ENCODE assay signal across 10 cellular contexts in the genomic region with DNA sequence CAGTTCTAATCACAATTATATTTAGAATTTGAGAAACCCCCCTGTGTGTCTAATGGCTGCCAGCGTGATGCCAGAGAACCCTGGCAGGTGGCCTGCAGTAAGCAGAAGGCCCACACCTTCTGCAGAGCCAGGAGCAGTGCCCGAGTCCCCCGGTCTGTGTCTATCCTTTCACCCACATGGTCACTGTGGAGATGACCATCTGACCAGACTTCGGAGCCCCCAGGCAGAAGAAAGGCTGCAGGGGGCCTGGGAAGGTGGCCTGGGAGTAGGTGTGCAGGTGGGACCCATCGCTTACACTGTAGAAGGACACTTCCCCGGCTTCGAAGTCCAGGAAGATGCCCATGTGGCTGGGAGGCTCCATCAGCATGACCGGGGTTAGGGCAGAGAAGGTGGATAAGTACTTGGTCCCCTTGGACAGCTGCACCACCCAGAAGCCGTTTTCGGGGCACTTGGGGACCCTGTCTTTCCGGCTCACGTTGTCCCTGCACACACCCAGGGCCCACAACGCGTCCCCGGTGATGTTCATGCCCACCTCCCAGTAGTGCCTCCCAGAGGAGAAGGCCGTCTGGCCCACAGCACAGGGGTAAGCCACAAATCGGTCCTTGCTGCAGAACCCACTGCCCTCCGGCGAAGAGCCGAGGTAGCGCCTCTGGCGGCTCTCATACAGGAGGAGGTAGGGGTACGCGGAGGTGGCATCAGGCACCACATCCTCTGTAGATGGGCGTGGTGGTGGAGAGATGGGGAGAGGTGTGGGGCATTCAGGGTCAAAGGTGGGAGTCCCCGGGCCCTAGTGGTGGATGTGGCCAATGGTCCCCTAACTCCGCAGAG. TPM values are rescaled to one million over a fixed set of nuclear protein-coding genes. Genes with fewer than 3 reads are reported as not detected.
A peak's percentile ranks its signal among the peaks of the same experiment; 100 is the strongest.
DNase-seq lines count a peak whose midpoint lies in the region; ATAC-seq and TF ChIP-seq lines count a peak whose summit lies in the region.
"Had no signal": no experiment of that assay in that cellular context is flagged by ENCODE, and none has a peak within 500 bp of the region (broad histone marks: within the 10 kb centered on the region; RNA-seq: fewer than 3 reads in every experiment).

No MANE protein-coding gene starts in this region.

- peaks cover 18% of the 10 kb centered on the region for H3K4me1 ChIP-seq in hepatocyte (ENCODE audit: insufficient read depth)
- H3K4me1 ChIP-seq in subcutaneous abdominal adipose tissue (ENCODE audit: control insufficient read depth in 5 of 5, insufficient read depth in 5 of 5, low read length in 5 of 5) = peaks cover 7 to 51% (median 43%) of the 10 kb centered on the region in 5 donors

- peaks cover 30% of the 10 kb centered on the region for H4K20me1 ChIP-seq in hepatocyte (ENCODE audit: insufficient read depth, poor library complexity, severe bottlenecking)

- no peak overlapping the region for H2AFZ ChIP-seq in hepatocyte

- no peak overlapping the region for H3K27ac Mint-ChIP-seq in activated naive CD4-positive, alpha-beta T cell treated with anti-CD3 and anti-CD28 coated beads, Interleukin-2, amount 50 U/mL, for 24 hours
- no peak overlapping the region for H3K27ac Mint-ChIP-seq in activated CD4-positive, alpha-beta memory T cell treated with anti-CD3 and anti-CD28 coated beads, Interleukin-2, amount 10 ng/mL, durations not matched to agents 7 days and 5 days

- H3K9me3 ChIP-seq in hepatocyte (ENCODE audit: low read depth) (no peaks in the 10 kb centered on the region), subcutaneous abdominal adipose tissue (ENCODE audit: control insufficient read depth in 5 of 5, low read length in 5 of 5) (no peaks in the 10 kb centered on the region)

- peaks cover 43% of the 10 kb centered on the region for H3K79me2 ChIP-seq in hepatocyte

- no peaks in the 10 kb centered on the region for H3K36me3 ChIP-seq in hepatocyte (replicated peaks; ENCODE audit: insufficient read depth, low read depth)
- peaks cover 0 to 19% (median 4%) of the 10 kb centered on the region in 5 donors for H3K36me3 ChIP-seq in subcutaneous abdominal adipose tissue (ENCODE audit: control insufficient read depth in 5 of 5, insufficient read depth in 5 of 5, low read length in 5 of 5)

- TF ChIP-seq CTCF in hepatocyte (IDR thresholded peaks at IDR 0.05; ENCODE audit: poor library complexity) = no peak

- H3K4me1 Mint-ChIP-seq in activated naive CD4-positive, alpha-beta T cell treated with anti-CD3 and anti-CD28 coated beads, Interleukin-2, amount 50 U/mL, for 24 hours = peaks cover 32% of the 10 kb centered on the region
- H3K4me1 Mint-ChIP-seq in activated CD4-positive, alpha-beta memory T cell treated with anti-CD3 and anti-CD28 coated beads, Interleukin-2, amount 10 ng/mL, durations not matched to agents 7 days and 5 days = peaks cover 42% of the 10 kb centered on the region

- CTCF ChIA-PET in activated CD4-positive, alpha-beta memory T cell treated with anti-CD3 and anti-CD28 coated beads, Interleukin-2, amount 10 ng/mL, durations not matched to agents 7 days and 5 days (lab: Charles Lee) = no interaction called here

- POLR2A ChIA-PET in activated CD4-positive, alpha-beta memory T cell treated with anti-CD3 and anti-CD28 coated beads, Interleukin-2, amount 10 ng/mL, durations not matched to agents 7 days and 5 days (lab: Charles Lee) = no interaction called here

- H3K9me3 Mint-ChIP-seq in activated naive CD4-positive, alpha-beta T cell treated with anti-CD3 and anti-CD28 coated beads, Interleukin-2, amount 50 U/mL, for 24 hours = no peaks in the 10 kb centered on the region
- H3K9me3 Mint-ChIP-seq in activated CD4-positive, alpha-beta memory T cell treated with anti-CD3 and anti-CD28 coated beads, Interleukin-2, amount 10 ng/mL, durations not matched to agents 7 days and 5 days = no peaks in the 10 kb centered on the region

- H3K27ac ChIP-seq in hepatocyte (no peak overlapping the region), subcutaneous abdominal adipose tissue (ENCODE audit: low read depth, low read length) (no peak overlapping the region)

- no peak for ATAC-seq in GM21528 (IDR thresholded peaks at IDR 0.05; ENCODE audit: low FRiP score, unreplicated experiment)

- H3K27me3 ChIP-seq in hepatocyte = no peaks in the 10 kb centered on the region
- no peaks in the 10 kb centered on the region for H3K27me3 ChIP-seq in subcutaneous abdominal adipose tissue (ENCODE audit: control insufficient read depth in 5 of 5, insufficient read depth in 4 of 5, low read length in 5 of 5)

- no peaks in the 10 kb centered on the region for H3K9me2 ChIP-seq in hepatocyte (replicated peaks; ENCODE audit: insufficient read depth)

- WGBS in hepatocyte (ENCODE audit: low lambda C conversion rate, missing lambda C conversion rate) = 95% methylated on average over 27 of the region's 27 CpGs

- H3K27me3 Mint-ChIP-seq in activated naive CD4-positive, alpha-beta T cell treated with anti-CD3 and anti-CD28 coated beads, Interleukin-2, amount 50 U/mL, for 24 hours = no peaks in the 10 kb centered on the region
- no peaks in the 10 kb centered on the region for H3K27me3 Mint-ChIP-seq in activated CD4-positive, alpha-beta memory T cell treated with anti-CD3 and anti-CD28 coated beads, Interleukin-2, amount 10 ng/mL, durations not matched to agents 7 days and 5 days

- peak overlapping the region; percentile 26 for H3K4me3 Mint-ChIP-seq in activated naive CD4-positive, alpha-beta T cell treated with anti-CD3 and anti-CD28 coated beads, Interleukin-2, amount 50 U/mL, for 24 hours
- peak overlapping the region; percentile 85 for H3K4me3 Mint-ChIP-seq in activated CD4-positive, alpha-beta memory T cell treated with anti-CD3 and anti-CD28 coated beads, Interleukin-2, amount 10 ng/mL, durations not matched to agents 7 days and 5 days

- no peaks in the 10 kb centered on the region for H3K36me3 Mint-ChIP-seq in activated naive CD4-positive, alpha-beta T cell treated with anti-CD3 and anti-CD28 coated beads, Interleukin-2, amount 50 U/mL, for 24 hours
- peaks cover 26% of the 10 kb centered on the region for H3K36me3 Mint-ChIP-seq in activated CD4-positive, alpha-beta memory T cell treated with anti-CD3 and anti-CD28 coated beads, Interleukin-2, amount 10 ng/mL, durations not matched to agents 7 days and 5 days (ENCODE audit: low read depth)

- no peak overlapping the region for H3K9ac ChIP-seq in subcutaneous abdominal adipose tissue (ENCODE audit: low read length in 5 of 5)

- DNase-seq in activated naive CD4-positive, alpha-beta T cell treated with Interleukin-2 at 50 U/mL for 16 hours = no peak
- no peak for DNase-seq in activated CD4-positive, alpha-beta memory T cell treated with anti-CD3 and anti-CD28 coated beads, Interleukin-2, amount 10 ng/mL, durations not matched to agents 7 days and 5 days
- DNase-seq in hepatocyte (ENCODE audit: low spot score) (no peak), NCI-H82 treated with DMSO at 0.1 percent for 48 hours (lab: John Stamatoyannopoulos, UW; ENCODE audit: unreplicated experiment) (no peak), cerebellar cortex (ENCODE audit: low spot score) (no peak)
- DNase-seq: COR-L47, NCI-H1930 had no signal

- H3K4me2 ChIP-seq in hepatocyte = peak overlapping the region; percentile 99

- no peak overlapping the region for H3K4me3 ChIP-seq in hepatocyte
- peak overlapping the region in 3 of 5 donors; percentile 17 to 90 (median 77) for H3K4me3 ChIP-seq in subcutaneous abdominal adipose tissue (ENCODE audit: low read depth in 1 of 5, low read length in 5 of 5)

RNA-seq across cellular contexts. Expression of a gene that starts 1.6 kb away (rescaled TPM):
- total RNA-seq in activated CD4-positive, alpha-beta memory T cell treated with anti-CD3 and anti-CD28 coated beads, Interleukin-2, amount 10 ng/mL, durations not matched to agents 7 days and 5 days = 10 to 100 TPM; 63.7 to 69.0 TPM
- 10.4 and 13.8 TPM in 2 replicates for total RNA-seq in hepatocyte
- polyA plus RNA-seq in hepatocyte = 10.4 and 14.5 TPM in 2 replicates

RNA-seq across cellular contexts. Expression of a gene that starts 8.4 kb away (rescaled TPM):
- 1 to 10 TPM; 2.8 to 3.8 TPM for total RNA-seq in activated CD4-positive, alpha-beta memory T cell treated with anti-CD3 and anti-CD28 coated beads, Interleukin-2, amount 10 ng/mL, durations not matched to agents 7 days and 5 days
- total RNA-seq in hepatocyte = 2.1 and 2.4 TPM in 2 replicates
- 5.7 and 7.3 TPM in 2 replicates for polyA plus RNA-seq in hepatocyte
